ENCODE assay signal across 11 cellular contexts in the genomic region with DNA sequence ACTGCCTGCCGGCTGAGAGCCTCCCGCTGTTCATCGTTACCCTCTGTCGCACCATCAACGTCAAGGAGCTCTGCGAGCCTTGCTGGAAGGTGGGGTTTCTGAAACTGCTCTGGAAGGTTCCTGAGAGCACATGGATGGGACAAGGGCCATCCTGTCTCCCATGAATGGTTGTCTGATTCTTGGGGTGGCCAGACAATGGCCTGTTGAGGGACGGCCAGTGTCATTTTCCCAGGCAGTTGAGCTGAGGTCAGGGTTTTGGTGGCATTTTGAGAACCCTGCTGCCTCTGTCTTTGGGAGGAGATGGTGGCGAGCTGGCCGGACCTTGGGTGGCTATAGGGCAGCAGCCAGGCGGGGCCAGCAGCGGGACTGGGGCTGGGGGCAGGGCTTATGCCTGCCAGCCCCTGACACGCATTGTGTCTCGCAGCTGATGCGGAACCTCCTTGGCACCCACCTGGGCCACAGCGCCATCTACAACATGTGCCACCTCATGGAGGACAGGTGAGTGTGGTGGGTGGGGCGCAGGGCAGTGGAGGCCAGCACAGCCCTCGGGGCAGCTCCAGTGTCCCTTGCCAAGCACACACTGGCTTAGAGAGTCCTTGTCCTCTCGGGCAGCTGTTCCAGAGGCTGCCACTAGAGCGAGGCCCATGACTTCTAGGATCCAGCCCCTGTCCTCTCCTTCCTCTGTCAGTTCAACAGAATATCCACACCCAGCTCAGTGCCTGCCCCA. TPM values are rescaled to one million over a fixed set of nuclear protein-coding genes. Genes with fewer than 3 reads are reported as not detected.
DNase-seq lines count a peak whose midpoint lies in the region; ATAC-seq and TF ChIP-seq lines count a peak whose summit lies in the region.
"Had no signal": no experiment of that assay in that cellular context is flagged by ENCODE, and none has a peak within 500 bp of the region (broad histone marks: within the 10 kb centered on the region; RNA-seq: fewer than 3 reads in every experiment).

No MANE protein-coding gene starts in this region.

- 100% methylated on average over 4 of the region's 19 CpGs for WGBS in SK-N-SH (ENCODE audit: low lambda C conversion rate)

- H3K4me3 ChIP-seq in cardiac muscle cell = no peak overlapping the region
- no peak overlapping the region for H3K4me3 ChIP-seq in right atrium auricular region
- no peak overlapping the region for H3K4me3 ChIP-seq in SK-N-SH (ENCODE audit: low read depth in 2 of 2, low read length in 1 of 2)
- no peak overlapping the region for H3K4me3 ChIP-seq in upper lobe of right lung
- no peak overlapping the region for H3K4me3 ChIP-seq in breast epithelium
- H3K4me3 ChIP-seq: lower lobe of right lung had no signal

- no peak overlapping the region for H3K27ac ChIP-seq in cardiac muscle cell
- no peak overlapping the region for H3K27ac ChIP-seq in right atrium auricular region
- H3K27ac ChIP-seq in SK-N-SH (ENCODE audit: low read depth in 2 of 2, low read length in 1 of 2) = no peak overlapping the region
- no peak overlapping the region for H3K27ac ChIP-seq in upper lobe of right lung
- H3K27ac ChIP-seq in breast epithelium = no peak overlapping the region
- H3K27ac ChIP-seq: lower lobe of right lung had no signal

- no peak overlapping the region for H3K4me2 ChIP-seq in SK-N-SH

- H3K4me1 ChIP-seq in cardiac muscle cell (ENCODE audit: low read depth) (no peaks in the 10 kb centered on the region), right atrium auricular region (no peaks in the 10 kb centered on the region), SK-N-SH (ENCODE audit: control insufficient read depth in 1 of 2, insufficient read depth in 2 of 2, low read depth in 1 of 2, low read length in 1 of 2) (no peaks in the 10 kb centered on the region), upper lobe of right lung (no peaks in the 10 kb centered on the region), breast epithelium (no peaks in the 10 kb centered on the region)
- H3K4me1 ChIP-seq: lower lobe of right lung had no signal

- H3K27me3 ChIP-seq in cardiac muscle cell (no peaks in the 10 kb centered on the region), right atrium auricular region (no peaks in the 10 kb centered on the region), SK-N-SH (ENCODE audit: insufficient read depth) (no peaks in the 10 kb centered on the region), upper lobe of right lung (no peaks in the 10 kb centered on the region), breast epithelium (no peaks in the 10 kb centered on the region)

- no peaks in the 10 kb centered on the region for H3K9me3 ChIP-seq in cardiac muscle cell (ENCODE audit: low read depth)
- no peaks in the 10 kb centered on the region for H3K9me3 ChIP-seq in right atrium auricular region
- no peaks in the 10 kb centered on the region for H3K9me3 ChIP-seq in SK-N-SH
- H3K9me3 ChIP-seq in upper lobe of right lung = no peaks in the 10 kb centered on the region
- no peaks in the 10 kb centered on the region for H3K9me3 ChIP-seq in breast epithelium
- H3K9me3 ChIP-seq: lower lobe of right lung had no signal

- TF ChIP-seq RAD21 in SK-N-SH (IDR thresholded peaks at IDR 0.05; ENCODE audit: low read length) = no peak

- DNase-seq in cardiac muscle cell (ENCODE audit: low read depth in 1 of 2, low spot score in 1 of 2) (no peak), right atrium auricular region (ENCODE audit: low spot score) (no peak), SK-N-SH (no peak), iPS-NIHi11 (ENCODE audit: low spot score) (peak; percentile 63), upper lobe of right lung (no peak), NCI-H524 treated with DMSO at 0.1 percent for 48 hours (lab: John Stamatoyannopoulos, UW) (no peak), breast epithelium (ENCODE audit: low spot score in 2 of 2) (no peak)
- DNase-seq: CD4-positive, alpha-beta T cell; lower lobe of right lung; stimulated activated naive CD4-positive, alpha-beta T cell had no signal

- no peaks in the 10 kb centered on the region for H3K9me2 ChIP-seq in SK-N-SH

- intact Hi-C loops in upper lobe of right lung (cut with DNase I) = no loop called here
- intact Hi-C loops in breast epithelium (cut with DNase I; ENCODE audit: low total_unique reads) = no loop called here

- TF ChIP-seq POLR2A in breast epithelium (IDR thresholded peaks at IDR 0.05) = no peak

- H3K36me3 ChIP-seq in cardiac muscle cell (peaks cover 10% of the 10 kb centered on the region), right atrium auricular region (peaks cover 39% of the 10 kb centered on the region), SK-N-SH (replicated peaks in 1 of 2; ENCODE audit: control insufficient read depth in 1 of 2, insufficient read depth in 2 of 2, low read length in 1 of 2) (peaks cover 2 to 64% of the 10 kb centered on the region in 2 experiments), upper lobe of right lung (peaks cover 64% of the 10 kb centered on the region), breast epithelium (no peaks in the 10 kb centered on the region)

- H3K9ac ChIP-seq in SK-N-SH = no peak overlapping the region

- H4K20me1 ChIP-seq in SK-N-SH (ENCODE audit: insufficient read depth) = no peaks in the 10 kb centered on the region

- TF ChIP-seq CTCF in cardiac muscle cell (IDR thresholded peaks at IDR 0.05; ENCODE audit: low read depth, low read length) = peak; percentile 8
- no peak for TF ChIP-seq CTCF in right atrium auricular region (IDR thresholded peaks at IDR 0.05)
- peak; percentile 23; the same call in 1 of the 2 replicates for TF ChIP-seq CTCF in SK-N-SH (IDR thresholded peaks at IDR 0.05)
- no peak for TF ChIP-seq CTCF in upper lobe of right lung (IDR thresholded peaks at IDR 0.05)
- peak in 1 of 3 donors; percentile 16 for TF ChIP-seq CTCF in breast epithelium (IDR thresholded peaks at IDR 0.05)

- no peaks in the 10 kb centered on the region for H3F3A ChIP-seq in SK-N-SH (replicated peaks; ENCODE audit: insufficient read depth)

- H3K79me2 ChIP-seq in SK-N-SH (ENCODE audit: insufficient read depth) = peaks cover 2% of the 10 kb centered on the region; the same call in 1 of the 2 replicates

- POLR2A ChIA-PET in SK-N-SH (lab: Yijun Ruan, JAX) = interaction anchor here (1.2 kb wide), 2 partner anchors 10 to 98 kb away, joined by 3 to 5 read pairs; partner anchors contain the start of gene TRAF7

- no peak for TF ChIP-seq EP300 in SK-N-SH (IDR thresholded peaks at IDR 0.05; ENCODE audit: borderline replicate concordance in 1 of 2, low read depth in 1 of 2, low read length in 1 of 2)

- CTCF ChIA-PET in SK-N-SH (lab: Yijun Ruan, JAX) = interaction anchor here (0.6 to 2.3 kb wide), 8 partner anchors 10 to 698 kb away, joined by 3 to 8 read pairs (median 4); no protein-coding TSS in a partner anchor

- ATAC-seq in upper lobe of right lung = peak; percentile 5
- no peak for ATAC-seq in GM21367 (IDR thresholded peaks at IDR 0.05; ENCODE audit: unreplicated experiment)

- H2AFZ ChIP-seq in SK-N-SH (ENCODE audit: low read depth) = no peak overlapping the region

TF ChIP-seq in SK-N-SH, 30 proteins besides CTCF, POLR2A, EP300 and RAD21:
- TF ChIP-seq YY1 (IDR thresholded peaks at IDR 0.05; ENCODE audit: low read depth) (no peak), JUND (IDR thresholded peaks at IDR 0.05) (no peak), TAF1 (IDR thresholded peaks at IDR 0.05; ENCODE audit: borderline replicate concordance, low read depth, low read length) (no peak), RFX5 (IDR thresholded peaks at IDR 0.05; ENCODE audit: low read length) (no peak)
TF ChIP-seq in SK-N-SH: peak in this region for 0.

RNA-seq across cellular contexts. Expression of gene TSC2, which starts 9.1 kb away (rescaled TPM):
- total RNA-seq in cardiac muscle cell = 103 and 152 TPM in 2 replicates
- 123 and 142 TPM in 2 replicates for polyA plus RNA-seq in cardiac muscle cell
- total RNA-seq in right atrium auricular region = 10 to 100 TPM; 42.4 to 43.2 TPM
- 76.7 and 96.1 TPM in 2 replicates for polyA plus RNA-seq in SK-N-SH (2012; rRNA removed)
- polyA plus RNA-seq in SK-N-SH (2012; cell fraction: cytosol; rRNA removed) = 22.6 and 32.9 TPM in 2 replicates
- 376 and 625 TPM in 2 replicates for polyA plus RNA-seq in SK-N-SH (2012; cell fraction: nucleus; rRNA removed)
- 119 TPM for total RNA-seq in upper lobe of right lung
- 10 to 100 TPM; 41.6 to 52.4 (median 48.9) TPM for total RNA-seq in breast epithelium

RNA-seq across cellular contexts. Expression of gene NTHL1, which starts 9.2 kb away (rescaled TPM):
- total RNA-seq in cardiac muscle cell = 61.1 and 61.3 TPM in 2 replicates
- polyA plus RNA-seq in cardiac muscle cell = 51.3 and 62.7 TPM in 2 replicates
- total RNA-seq in right atrium auricular region = 10 to 100 TPM; 10.3 to 17.7 TPM
- polyA plus RNA-seq in SK-N-SH (2012; rRNA removed) = 72.9 and 77.3 TPM in 2 replicates
- polyA plus RNA-seq in SK-N-SH (2012; cell fraction: cytosol; rRNA removed) = 32.1 and 51.5 TPM in 2 replicates
- 59.5 and 109 TPM in 2 replicates for polyA plus RNA-seq in SK-N-SH (2012; cell fraction: nucleus; rRNA removed)
- 26.4 TPM for total RNA-seq in upper lobe of right lung
- 10 to 100 TPM; 10.6 to 27.9 (median 16.1) TPM for total RNA-seq in breast epithelium

RNA-seq across cellular contexts. Expression of gene NHERF2, which starts 30.1 kb away (rescaled TPM):
- total RNA-seq in cardiac muscle cell = 33.0 and 34.7 TPM in 2 replicates
- polyA plus RNA-seq in cardiac muscle cell = 37.4 and 50.7 TPM in 2 replicates
- total RNA-seq in right atrium auricular region = 100 to 1,000 TPM; 187 to 213 TPM
- 45.2 and 53.8 TPM in 2 replicates for polyA plus RNA-seq in SK-N-SH (2012; rRNA removed)
- polyA plus RNA-seq in SK-N-SH (2012; cell fraction: cytosol; rRNA removed) = 30.7 and 46.0 TPM in 2 replicates
- 43.9 and 70.4 TPM in 2 replicates for polyA plus RNA-seq in SK-N-SH (2012; cell fraction: nucleus; rRNA removed)
- 363 TPM for total RNA-seq in upper lobe of right lung
- total RNA-seq in breast epithelium = 10 to 100 TPM; 31.5 to 58.3 (median 38.9) TPM

RNA-seq across cellular contexts. Expression of gene NPW, which starts 37.3 kb away (rescaled TPM):
- total RNA-seq in cardiac muscle cell (3.3 and 16.2 TPM in 2 replicates), right atrium auricular region (not detected), upper lobe of right lung (not detected), breast epithelium (not detected)
- polyA plus RNA-seq in cardiac muscle cell (13.4 and 38.6 TPM in 2 replicates), SK-N-SH (2012; rRNA removed) (0.62 and 1.1 TPM in 2 replicates)
- 0.37 and 1.1 TPM in 2 replicates for polyA plus RNA-seq in SK-N-SH (2012; cell fraction: cytosol; rRNA removed)
- polyA plus RNA-seq in SK-N-SH (2012; cell fraction: nucleus; rRNA removed) = 6.7 and 14.8 TPM in 2 replicates
- total RNA-seq: lower lobe of right lung had no signal

RNA-seq across cellular contexts. Expression of gene ZNF598, which starts 47.2 kb away (rescaled TPM):
- total RNA-seq in cardiac muscle cell (35.6 and 50.4 TPM in 2 replicates), right atrium auricular region (10 to 100 TPM; 11.4 to 19.9 TPM), upper lobe of right lung (38.2 TPM), breast epithelium (10 to 100 TPM; 16.0 to 25.2 (median 22.2) TPM)
- polyA plus RNA-seq in cardiac muscle cell (28.8 and 34.5 TPM in 2 replicates), SK-N-SH (2012; rRNA removed) (38.1 and 47.8 TPM in 2 replicates)
- polyA plus RNA-seq in SK-N-SH (2012; cell fraction: cytosol; rRNA removed) = 19.2 and 29.4 TPM in 2 replicates
- 170 and 358 TPM in 2 replicates for polyA plus RNA-seq in SK-N-SH (2012; cell fraction: nucleus; rRNA removed)

Comparison
In these comparisons a context has a peak if more than half of its experiments do, and no peak if none do; other contexts are left out.
1. CTCF ChIP-seq: peak in cardiac muscle cell (single experiment) and SK-N-SH (single experiment); none in right atrium auricular region (0 of 2) and upper lobe of right lung (single experiment).